1 cellular context compared by ENCODE assay signal in the genomic region with DNA sequence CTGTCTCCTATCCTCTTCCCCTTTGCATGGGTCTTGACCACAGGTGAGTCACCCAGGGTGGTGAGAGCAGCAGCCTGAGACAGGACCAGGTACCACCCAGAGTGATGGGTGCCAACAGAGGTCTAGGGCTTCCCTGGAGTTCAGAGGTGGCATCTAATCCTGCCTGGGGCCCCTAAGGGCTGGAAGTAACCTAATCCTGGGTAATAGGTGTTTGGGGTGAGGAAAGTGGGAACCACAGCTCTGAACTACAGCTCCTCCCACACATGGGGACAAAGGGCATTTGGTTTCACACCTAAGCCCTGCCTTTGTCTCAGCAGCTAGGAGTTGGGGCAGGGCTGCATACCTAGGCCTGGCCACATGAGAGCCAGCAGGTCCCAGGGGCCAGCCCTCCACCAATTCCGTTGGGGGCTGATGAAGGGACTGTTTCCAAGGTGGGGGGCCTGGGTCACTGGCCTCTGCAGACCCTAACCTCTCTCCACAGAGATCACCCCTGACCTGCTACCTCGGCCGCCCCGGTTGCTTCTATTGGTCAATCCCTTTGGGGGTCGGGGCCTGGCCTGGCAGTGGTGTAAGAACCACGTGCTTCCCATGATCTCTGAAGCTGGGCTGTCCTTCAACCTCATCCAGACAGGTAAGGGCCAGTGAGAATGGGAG.
TF ChIP-seq lines count a peak whose summit lies in the region.

No MANE protein-coding gene starts in this region.

TF ChIP-seq in GM12878, 131 proteins besides CTCF, POLR2A, EP300 and RAD21 (continues in another document):
- TF ChIP-seq IKZF2 (IDR thresholded peaks at IDR 0.05), result peak; percentile 79 to 81
- TF ChIP-seq HCFC1 (IDR thresholded peaks at IDR 0.05; ENCODE audit: low read length), result no peak
- peak; percentile 55; the same call in 1 of the 2 replicates for TF ChIP-seq NR2C1 (IDR thresholded peaks at IDR 0.05)
- no peak for TF ChIP-seq RCOR1 (conservative IDR thresholded peaks at IDR 0.05; ENCODE audit: low read depth, low read length)
- TF ChIP-seq SUZ12 (IDR thresholded peaks at IDR 0.05; ENCODE audit: unreplicated experiment), result no peak
- no peak for TF ChIP-seq ZNF207 (IDR thresholded peaks at IDR 0.05; ENCODE audit: borderline replicate concordance)
- 0 out of 4 replicates have a peak, but pooled peaks of 1 of the 2 experiments have one; percentile 31 for TF ChIP-seq BHLHE40 (IDR thresholded peaks at IDR 0.05; ENCODE audit: borderline replicate concordance in 1 of 2, low read depth in 2 of 2, low read length in 1 of 2)
- no peak for TF ChIP-seq SMAD5 (IDR thresholded peaks at IDR 0.05; ENCODE audit: low read depth)
- no peak for TF ChIP-seq TCF7 (IDR thresholded peaks at IDR 0.05; ENCODE audit: borderline replicate concordance)
- TF ChIP-seq, protein P1, sequence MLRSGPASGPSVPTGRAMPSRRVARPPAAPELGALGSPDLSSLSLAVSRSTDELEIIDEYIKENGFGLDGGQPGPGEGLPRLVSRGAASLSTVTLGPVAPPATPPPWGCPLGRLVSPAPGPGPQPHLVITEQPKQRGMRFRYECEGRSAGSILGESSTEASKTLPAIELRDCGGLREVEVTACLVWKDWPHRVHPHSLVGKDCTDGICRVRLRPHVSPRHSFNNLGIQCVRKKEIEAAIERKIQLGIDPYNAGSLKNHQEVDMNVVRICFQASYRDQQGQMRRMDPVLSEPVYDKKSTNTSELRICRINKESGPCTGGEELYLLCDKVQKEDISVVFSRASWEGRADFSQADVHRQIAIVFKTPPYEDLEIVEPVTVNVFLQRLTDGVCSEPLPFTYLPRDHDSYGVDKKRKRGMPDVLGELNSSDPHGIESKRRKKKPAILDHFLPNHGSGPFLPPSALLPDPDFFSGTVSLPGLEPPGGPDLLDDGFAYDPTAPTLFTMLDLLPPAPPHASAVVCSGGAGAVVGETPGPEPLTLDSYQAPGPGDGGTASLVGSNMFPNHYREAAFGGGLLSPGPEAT (IDR thresholded peaks at IDR 0.05; ENCODE audit: low read depth), result peak; percentile 43; the same call in 1 of the 2 replicates
- no peak for TF ChIP-seq TCF12 (IDR thresholded peaks at IDR 0.05; ENCODE audit: low read depth, low read length)
- TF ChIP-seq RB1 (IDR thresholded peaks at IDR 0.05; ENCODE audit: borderline replicate concordance), result no peak
- 0 out of 2 replicates have a peak, but pooled peaks have one; percentile 58 for TF ChIP-seq NBN (IDR thresholded peaks at IDR 0.05)
- TF ChIP-seq, protein P2, sequence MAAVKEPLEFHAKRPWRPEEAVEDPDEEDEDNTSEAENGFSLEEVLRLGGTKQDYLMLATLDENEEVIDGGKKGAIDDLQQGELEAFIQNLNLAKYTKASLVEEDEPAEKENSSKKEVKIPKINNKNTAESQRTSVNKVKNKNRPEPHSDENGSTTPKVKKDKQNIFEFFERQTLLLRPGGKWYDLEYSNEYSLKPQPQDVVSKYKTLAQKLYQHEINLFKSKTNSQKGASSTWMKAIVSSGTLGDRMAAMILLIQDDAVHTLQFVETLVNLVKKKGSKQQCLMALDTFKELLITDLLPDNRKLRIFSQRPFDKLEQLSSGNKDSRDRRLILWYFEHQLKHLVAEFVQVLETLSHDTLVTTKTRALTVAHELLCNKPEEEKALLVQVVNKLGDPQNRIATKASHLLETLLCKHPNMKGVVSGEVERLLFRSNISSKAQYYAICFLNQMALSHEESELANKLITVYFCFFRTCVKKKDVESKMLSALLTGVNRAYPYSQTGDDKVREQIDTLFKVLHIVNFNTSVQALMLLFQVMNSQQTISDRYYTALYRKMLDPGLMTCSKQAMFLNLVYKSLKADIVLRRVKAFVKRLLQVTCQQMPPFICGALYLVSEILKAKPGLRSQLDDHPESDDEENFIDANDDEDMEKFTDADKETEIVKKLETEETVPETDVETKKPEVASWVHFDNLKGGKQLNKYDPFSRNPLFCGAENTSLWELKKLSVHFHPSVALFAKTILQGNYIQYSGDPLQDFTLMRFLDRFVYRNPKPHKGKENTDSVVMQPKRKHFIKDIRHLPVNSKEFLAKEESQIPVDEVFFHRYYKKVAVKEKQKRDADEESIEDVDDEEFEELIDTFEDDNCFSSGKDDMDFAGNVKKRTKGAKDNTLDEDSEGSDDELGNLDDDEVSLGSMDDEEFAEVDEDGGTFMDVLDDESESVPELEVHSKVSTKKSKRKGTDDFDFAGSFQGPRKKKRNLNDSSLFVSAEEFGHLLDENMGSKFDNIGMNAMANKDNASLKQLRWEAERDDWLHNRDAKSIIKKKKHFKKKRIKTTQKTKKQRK (IDR thresholded peaks at IDR 0.05; ENCODE audit: low read depth, low read length), result no peak
- no peak for TF ChIP-seq TCF3 (IDR thresholded peaks at IDR 0.05; ENCODE audit: borderline replicate concordance, insufficient read depth, low read depth, low read length)
- no peak for TF ChIP-seq KAT2A (conservative IDR thresholded peaks at IDR 0.05; ENCODE audit: control insufficient read depth, low read depth, low read length)
- TF ChIP-seq, protein P3, sequence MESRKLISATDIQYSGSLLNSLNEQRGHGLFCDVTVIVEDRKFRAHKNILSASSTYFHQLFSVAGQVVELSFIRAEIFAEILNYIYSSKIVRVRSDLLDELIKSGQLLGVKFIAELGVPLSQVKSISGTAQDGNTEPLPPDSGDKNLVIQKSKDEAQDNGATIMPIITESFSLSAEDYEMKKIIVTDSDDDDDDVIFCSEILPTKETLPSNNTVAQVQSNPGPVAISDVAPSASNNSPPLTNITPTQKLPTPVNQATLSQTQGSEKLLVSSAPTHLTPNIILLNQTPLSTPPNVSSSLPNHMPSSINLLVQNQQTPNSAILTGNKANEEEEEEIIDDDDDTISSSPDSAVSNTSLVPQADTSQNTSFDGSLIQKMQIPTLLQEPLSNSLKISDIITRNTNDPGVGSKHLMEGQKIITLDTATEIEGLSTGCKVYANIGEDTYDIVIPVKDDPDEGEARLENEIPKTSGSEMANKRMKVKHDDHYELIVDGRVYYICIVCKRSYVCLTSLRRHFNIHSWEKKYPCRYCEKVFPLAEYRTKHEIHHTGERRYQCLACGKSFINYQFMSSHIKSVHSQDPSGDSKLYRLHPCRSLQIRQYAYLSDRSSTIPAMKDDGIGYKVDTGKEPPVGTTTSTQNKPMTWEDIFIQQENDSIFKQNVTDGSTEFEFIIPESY (IDR thresholded peaks at IDR 0.05), result no peak
- TF ChIP-seq, protein P4, sequence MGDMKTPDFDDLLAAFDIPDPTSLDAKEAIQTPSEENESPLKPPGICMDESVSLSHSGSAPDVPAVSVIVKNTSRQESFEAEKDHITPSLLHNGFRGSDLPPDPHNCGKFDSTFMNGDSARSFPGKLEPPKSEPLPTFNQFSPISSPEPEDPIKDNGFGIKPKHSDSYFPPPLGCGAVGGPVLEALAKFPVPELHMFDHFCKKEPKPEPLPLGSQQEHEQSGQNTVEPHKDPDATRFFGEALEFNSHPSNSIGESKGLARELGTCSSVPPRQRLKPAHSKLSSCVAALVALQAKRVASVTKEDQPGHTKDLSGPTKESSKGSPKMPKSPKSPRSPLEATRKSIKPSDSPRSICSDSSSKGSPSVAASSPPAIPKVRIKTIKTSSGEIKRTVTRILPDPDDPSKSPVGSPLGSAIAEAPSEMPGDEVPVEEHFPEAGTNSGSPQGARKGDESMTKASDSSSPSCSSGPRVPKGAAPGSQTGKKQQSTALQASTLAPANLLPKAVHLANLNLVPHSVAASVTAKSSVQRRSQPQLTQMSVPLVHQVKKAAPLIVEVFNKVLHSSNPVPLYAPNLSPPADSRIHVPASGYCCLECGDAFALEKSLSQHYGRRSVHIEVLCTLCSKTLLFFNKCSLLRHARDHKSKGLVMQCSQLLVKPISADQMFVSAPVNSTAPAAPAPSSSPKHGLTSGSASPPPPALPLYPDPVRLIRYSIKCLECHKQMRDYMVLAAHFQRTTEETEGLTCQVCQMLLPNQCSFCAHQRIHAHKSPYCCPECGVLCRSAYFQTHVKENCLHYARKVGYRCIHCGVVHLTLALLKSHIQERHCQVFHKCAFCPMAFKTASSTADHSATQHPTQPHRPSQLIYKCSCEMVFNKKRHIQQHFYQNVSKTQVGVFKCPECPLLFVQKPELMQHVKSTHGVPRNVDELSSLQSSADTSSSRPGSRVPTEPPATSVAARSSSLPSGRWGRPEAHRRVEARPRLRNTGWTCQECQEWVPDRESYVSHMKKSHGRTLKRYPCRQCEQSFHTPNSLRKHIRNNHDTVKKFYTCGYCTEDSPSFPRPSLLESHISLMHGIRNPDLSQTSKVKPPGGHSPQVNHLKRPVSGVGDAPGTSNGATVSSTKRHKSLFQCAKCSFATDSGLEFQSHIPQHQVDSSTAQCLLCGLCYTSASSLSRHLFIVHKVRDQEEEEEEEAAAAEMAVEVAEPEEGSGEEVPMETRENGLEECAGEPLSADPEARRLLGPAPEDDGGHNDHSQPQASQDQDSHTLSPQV (IDR thresholded peaks at IDR 0.05), result no peak
- no peak for TF ChIP-seq POLR2AphosphoS5 (IDR thresholded peaks at IDR 0.05; ENCODE audit: low read length)
- TF ChIP-seq DPF2 (IDR thresholded peaks at IDR 0.05), result peak; percentile 88; the same call in 1 of the 2 replicates
- TF ChIP-seq IKZF1 (conservative IDR thresholded peaks at IDR 0.05), result peak; percentile 82; the same call in 1 of the 2 replicates
- no peak for TF ChIP-seq ZZZ3 (IDR thresholded peaks at IDR 0.05; ENCODE audit: control insufficient read depth, insufficient read length, low read depth)
- TF ChIP-seq MEF2B (IDR thresholded peaks at IDR 0.05; ENCODE audit: partially characterized antibody, poor library complexity, severe bottlenecking), result peak; percentile 52
- TF ChIP-seq NFIC (IDR thresholded peaks at IDR 0.05; ENCODE audit: low read depth, low read length), result no peak
- peak; percentile 85 for TF ChIP-seq NR2F1 (conservative IDR thresholded peaks at IDR 0.05)
- no peak for TF ChIP-seq RELA (IDR thresholded peaks at IDR 0.05; ENCODE audit: borderline replicate concordance, partially characterized antibody)
- no peak for TF ChIP-seq BCL11A (IDR thresholded peaks at IDR 0.05; ENCODE audit: low read depth, low read length)
- peak; percentile 71 for TF ChIP-seq MTA2 (IDR thresholded peaks at IDR 0.05; ENCODE audit: low read depth)
- TF ChIP-seq, protein P5, sequence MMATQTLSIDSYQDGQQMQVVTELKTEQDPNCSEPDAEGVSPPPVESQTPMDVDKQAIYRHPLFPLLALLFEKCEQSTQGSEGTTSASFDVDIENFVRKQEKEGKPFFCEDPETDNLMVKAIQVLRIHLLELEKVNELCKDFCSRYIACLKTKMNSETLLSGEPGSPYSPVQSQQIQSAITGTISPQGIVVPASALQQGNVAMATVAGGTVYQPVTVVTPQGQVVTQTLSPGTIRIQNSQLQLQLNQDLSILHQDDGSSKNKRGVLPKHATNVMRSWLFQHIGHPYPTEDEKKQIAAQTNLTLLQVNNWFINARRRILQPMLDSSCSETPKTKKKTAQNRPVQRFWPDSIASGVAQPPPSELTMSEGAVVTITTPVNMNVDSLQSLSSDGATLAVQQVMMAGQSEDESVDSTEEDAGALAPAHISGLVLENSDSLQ (IDR thresholded peaks at IDR 0.05), result no peak
- TF ChIP-seq, protein P6, sequence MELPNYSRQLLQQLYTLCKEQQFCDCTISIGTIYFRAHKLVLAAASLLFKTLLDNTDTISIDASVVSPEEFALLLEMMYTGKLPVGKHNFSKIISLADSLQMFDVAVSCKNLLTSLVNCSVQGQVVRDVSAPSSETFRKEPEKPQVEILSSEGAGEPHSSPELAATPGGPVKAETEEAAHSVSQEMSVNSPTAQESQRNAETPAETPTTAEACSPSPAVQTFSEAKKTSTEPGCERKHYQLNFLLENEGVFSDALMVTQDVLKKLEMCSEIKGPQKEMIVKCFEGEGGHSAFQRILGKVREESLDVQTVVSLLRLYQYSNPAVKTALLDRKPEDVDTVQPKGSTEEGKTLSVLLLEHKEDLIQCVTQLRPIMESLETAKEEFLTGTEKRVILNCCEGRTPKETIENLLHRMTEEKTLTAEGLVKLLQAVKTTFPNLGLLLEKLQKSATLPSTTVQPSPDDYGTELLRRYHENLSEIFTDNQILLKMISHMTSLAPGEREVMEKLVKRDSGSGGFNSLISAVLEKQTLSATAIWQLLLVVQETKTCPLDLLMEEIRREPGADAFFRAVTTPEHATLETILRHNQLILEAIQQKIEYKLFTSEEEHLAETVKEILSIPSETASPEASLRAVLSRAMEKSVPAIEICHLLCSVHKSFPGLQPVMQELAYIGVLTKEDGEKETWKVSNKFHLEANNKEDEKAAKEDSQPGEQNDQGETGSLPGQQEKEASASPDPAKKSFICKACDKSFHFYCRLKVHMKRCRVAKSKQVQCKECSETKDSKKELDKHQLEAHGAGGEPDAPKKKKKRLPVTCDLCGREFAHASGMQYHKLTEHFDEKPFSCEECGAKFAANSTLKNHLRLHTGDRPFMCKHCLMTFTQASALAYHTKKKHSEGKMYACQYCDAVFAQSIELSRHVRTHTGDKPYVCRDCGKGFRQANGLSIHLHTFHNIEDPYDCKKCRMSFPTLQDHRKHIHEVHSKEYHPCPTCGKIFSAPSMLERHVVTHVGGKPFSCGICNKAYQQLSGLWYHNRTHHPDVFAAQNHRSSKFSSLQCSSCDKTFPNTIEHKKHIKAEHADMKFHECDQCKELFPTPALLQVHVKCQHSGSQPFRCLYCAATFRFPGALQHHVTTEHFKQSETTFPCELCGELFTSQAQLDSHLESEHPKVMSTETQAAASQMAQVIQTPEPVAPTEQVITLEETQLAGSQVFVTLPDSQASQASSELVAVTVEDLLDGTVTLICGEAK (IDR thresholded peaks at IDR 0.05; ENCODE audit: borderline replicate concordance), result no peak
- TF ChIP-seq, protein P7, sequence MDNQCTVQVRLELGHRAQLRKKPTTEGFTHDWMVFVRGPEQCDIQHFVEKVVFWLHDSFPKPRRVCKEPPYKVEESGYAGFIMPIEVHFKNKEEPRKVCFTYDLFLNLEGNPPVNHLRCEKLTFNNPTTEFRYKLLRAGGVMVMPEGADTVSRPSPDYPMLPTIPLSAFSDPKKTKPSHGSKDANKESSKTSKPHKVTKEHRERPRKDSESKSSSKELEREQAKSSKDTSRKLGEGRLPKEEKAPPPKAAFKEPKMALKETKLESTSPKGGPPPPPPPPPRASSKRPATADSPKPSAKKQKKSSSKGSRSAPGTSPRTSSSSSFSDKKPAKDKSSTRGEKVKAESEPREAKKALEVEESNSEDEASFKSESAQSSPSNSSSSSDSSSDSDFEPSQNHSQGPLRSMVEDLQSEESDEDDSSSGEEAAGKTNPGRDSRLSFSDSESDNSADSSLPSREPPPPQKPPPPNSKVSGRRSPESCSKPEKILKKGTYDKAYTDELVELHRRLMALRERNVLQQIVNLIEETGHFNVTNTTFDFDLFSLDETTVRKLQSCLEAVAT (IDR thresholded peaks at IDR 0.05), result no peak
- TF ChIP-seq GATAD2B (conservative IDR thresholded peaks at IDR 0.05; ENCODE audit: low read depth), result peak; percentile 62
- no peak for TF ChIP-seq CBX3 (IDR thresholded peaks at IDR 0.05; ENCODE audit: borderline replicate concordance, low read depth)
- no peak for TF ChIP-seq NFXL1 (IDR thresholded peaks at IDR 0.05; ENCODE audit: borderline replicate concordance)
- TF ChIP-seq, protein P8, sequence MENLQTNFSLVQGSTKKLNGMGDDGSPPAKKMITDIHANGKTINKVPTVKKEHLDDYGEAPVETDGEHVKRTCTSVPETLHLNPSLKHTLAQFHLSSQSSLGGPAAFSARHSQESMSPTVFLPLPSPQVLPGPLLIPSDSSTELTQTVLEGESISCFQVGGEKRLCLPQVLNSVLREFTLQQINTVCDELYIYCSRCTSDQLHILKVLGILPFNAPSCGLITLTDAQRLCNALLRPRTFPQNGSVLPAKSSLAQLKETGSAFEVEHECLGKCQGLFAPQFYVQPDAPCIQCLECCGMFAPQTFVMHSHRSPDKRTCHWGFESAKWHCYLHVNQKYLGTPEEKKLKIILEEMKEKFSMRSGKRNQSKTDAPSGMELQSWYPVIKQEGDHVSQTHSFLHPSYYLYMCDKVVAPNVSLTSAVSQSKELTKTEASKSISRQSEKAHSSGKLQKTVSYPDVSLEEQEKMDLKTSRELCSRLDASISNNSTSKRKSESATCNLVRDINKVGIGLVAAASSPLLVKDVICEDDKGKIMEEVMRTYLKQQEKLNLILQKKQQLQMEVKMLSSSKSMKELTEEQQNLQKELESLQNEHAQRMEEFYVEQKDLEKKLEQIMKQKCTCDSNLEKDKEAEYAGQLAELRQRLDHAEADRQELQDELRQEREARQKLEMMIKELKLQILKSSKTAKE (IDR thresholded peaks at IDR 0.05; ENCODE audit: low read depth, poor library complexity, severe bottlenecking), result no peak
- TF ChIP-seq SRF (IDR thresholded peaks at IDR 0.05; ENCODE audit: low read depth in 2 of 2, low read length in 2 of 2), result no peak
